In genomic region chr10:114967071-114967470, GRCh38 we compare ENCODE assay signal across 14 cellular contexts. TPM values are rescaled to one million over a fixed set of nuclear protein-coding genes. Genes with fewer than 3 reads are reported as not detected.
A peak's percentile ranks its signal among the peaks of the same experiment; 100 is the strongest.
DNase-seq lines count a peak whose midpoint lies in the region; FAIRE-seq and TF ChIP-seq lines count a peak whose summit lies in the region.
"Had no signal": no experiment of that assay in that cellular context is flagged by ENCODE, and none has a peak within 500 bp of the region (broad histone marks: within the 10 kb centered on the region; RNA-seq: fewer than 3 reads in every experiment).

No MANE protein-coding gene starts in this region.

- FAIRE-seq in urothelium cell line (lab: Jason Lieb, UNC), result no peak

- H3K9me3 ChIP-seq in fibroblast of lung (ENCODE audit: control insufficient read depth, insufficient read depth, low read depth, low read length), result no peaks in the 10 kb centered on the region
- H3K9me3 ChIP-seq: vagina had no signal

- no peaks in the 10 kb centered on the region for H3K4me1 ChIP-seq in fibroblast of lung (ENCODE audit: control insufficient read depth, extremely low read depth, insufficient read depth, low read length)

- no peak overlapping the region for H3K9ac ChIP-seq in fibroblast of lung (ENCODE audit: insufficient read depth, low read length)

- H4K20me1 ChIP-seq in fibroblast of lung (ENCODE audit: control insufficient read depth, extremely low read depth, insufficient read depth, low read length), result no peaks in the 10 kb centered on the region

- no peak overlapping the region for H3K4me2 ChIP-seq in fibroblast of lung (ENCODE audit: extremely low read depth, insufficient read depth, low read length)

- no peaks in the 10 kb centered on the region for H3K36me3 ChIP-seq in fibroblast of lung (ENCODE audit: control insufficient read depth, insufficient read depth, low read length)
- H3K36me3 ChIP-seq: vagina had no signal

- H3K4me3 ChIP-seq in fibroblast of lung (replicated peaks in 1 of 4; ENCODE audit: control extremely low read depth in 1 of 4, insufficient read depth in 1 of 4, low read depth in 3 of 4, low read length in 4 of 4) (no peak overlapping the region), foreskin fibroblast (ENCODE audit: low read depth in 1 of 2, low read length in 2 of 2) (no peak overlapping the region)
- H3K4me3 ChIP-seq: vagina had no signal

- TF ChIP-seq CTCF in fibroblast of lung (conservative IDR thresholded peaks at IDR 0.05 in 1 of 2, IDR thresholded peaks at IDR 0.05 in 1 of 2; ENCODE audit: low read depth in 1 of 2, low read length in 2 of 2) (no peak), nephron progenitor cell (IDR thresholded peaks at IDR 0.05) (no peak), foreskin fibroblast (IDR thresholded peaks at IDR 0.05; ENCODE audit: low read depth, low read length) (no peak)

- peaks cover 33% of the 10 kb centered on the region for H3K4me1 Mint-ChIP-seq in nephron progenitor cell

- no peaks in the 10 kb centered on the region for H3K27me3 Mint-ChIP-seq in nephron progenitor cell (ENCODE audit: low read depth, poor library complexity)
- H3K27me3 Mint-ChIP-seq: activated CD4-positive, alpha-beta T cell treated with anti-CD3 and anti-CD28 coated beads for 36 hours had no signal

- no peak overlapping the region for H3K4me3 Mint-ChIP-seq in nephron progenitor cell
- H3K4me3 Mint-ChIP-seq: activated CD4-positive, alpha-beta T cell treated with anti-CD3 and anti-CD28 coated beads for 36 hours had no signal

- H3K27me3 ChIP-seq in fibroblast of lung (ENCODE audit: control insufficient read depth, insufficient read depth, low read length), result no peaks in the 10 kb centered on the region
- H3K27me3 ChIP-seq: vagina had no signal

- peaks cover 59% of the 10 kb centered on the region for H3K36me3 Mint-ChIP-seq in nephron progenitor cell (ENCODE audit: low read depth)

- H3K27ac Mint-ChIP-seq in nephron progenitor cell, result peak overlapping the region; percentile 80
- H3K27ac Mint-ChIP-seq: activated CD4-positive, alpha-beta T cell treated with anti-CD3 and anti-CD28 coated beads for 36 hours had no signal

- H3K79me2 ChIP-seq in fibroblast of lung (ENCODE audit: control insufficient read depth, insufficient read depth, low read length), result no peaks in the 10 kb centered on the region

- H3K9me3 Mint-ChIP-seq in nephron progenitor cell, result peaks cover 21% of the 10 kb centered on the region

- in situ Hi-C loops in Caki2 (cut with HindIII; ENCODE audit: low pct_unique_long_range_greater_than_20kb, low sequenced_read_pairs), result no loop called here
- in situ Hi-C loops in SK-MEL-5 (cut with HindIII; ENCODE audit: low pct_unique_long_range_greater_than_20kb, low sequenced_read_pairs), result no loop called here

- no peak overlapping the region for H2AFZ ChIP-seq in fibroblast of lung (ENCODE audit: low read length)

- DNase-seq in Caki2 (ENCODE audit: low read depth) (peak; percentile 32), SK-MEL-5 (ENCODE audit: low read depth, low spot score) (peak; percentile 73), fibroblast of lung (ENCODE audit: low read depth in 2 of 2) (peak; percentile 23 to 67), nephron progenitor cell (no peak), foreskin fibroblast (no peak), NCI-H2196 treated with DMSO at 0.1 percent for 48 hours (lab: John Stamatoyannopoulos, UW; ENCODE audit: unreplicated experiment) (no peak), urothelium cell line (ENCODE audit: low spot score) (no peak), Ammon's horn (ENCODE audit: low spot score) (no peak)
- DNase-seq: activated CD4-positive, alpha-beta T cell treated with anti-CD3 and anti-CD28 coated beads for 36 hours; DMS53; NCI-H69; stimulated activated CD4-positive, alpha-beta T cell treated with anti-CD3 and anti-CD28 coated beads, Interleukin-4, amount 100 ng/mL, for 1 hour; T-helper 2 cell had no signal

- no peak overlapping the region for H3K27ac ChIP-seq in fibroblast of lung (ENCODE audit: insufficient read depth, low read length)
- H3K27ac ChIP-seq: vagina had no signal

RNA-seq across cellular contexts. Expression of gene TRUB1, which starts 29.1 kb away (rescaled TPM):
- total RNA-seq in Caki2 (2014; rRNA removed; shearing (Covaris generic); ENCODE audit: low replicate concordance), result 56.1 and 60.6 TPM in 2 replicates
- 37.0 and 39.4 TPM in 2 replicates for total RNA-seq in SK-MEL-5 (2014; rRNA removed; shearing (Covaris generic))
- 18.2 and 26.2 TPM in 2 replicates for polyA plus RNA-seq in SK-MEL-5 (2015; cell fraction: cytosol; rRNA removed)
- 26.5 and 36.8 TPM in 2 replicates for polyA plus RNA-seq in SK-MEL-5 (2015; cell fraction: nucleus; rRNA removed)
- 31.3 and 38.5 TPM in 2 replicates for total RNA-seq in fibroblast of lung
- polyA plus RNA-seq in fibroblast of lung, result 19.6 and 23.3 TPM in 2 replicates
- polyA plus RNA-seq in fibroblast of lung (2012), result 11.5 and 11.7 TPM in 2 replicates
- 0.47 and 6.2 TPM in 2 replicates for polyA minus RNA-seq in fibroblast of lung (ENCODE audit: low replicate concordance)

Comparison
In these comparisons a context has a peak if more than half of its experiments do, and no peak if none do; other contexts are left out.
1. DNase-seq: peak in Caki2 (single experiment), SK-MEL-5 (single experiment) and fibroblast of lung (2 of 2); none in nephron progenitor cell (single experiment), foreskin fibroblast (0 of 2), NCI-H2196 treated with DMSO at 0.1 percent for 48 hours (single experiment), urothelium cell line (single experiment) and Ammon's horn (single experiment).